Comparison of ENCODE assay signal across 8 cellular contexts in the genomic region with DNA sequence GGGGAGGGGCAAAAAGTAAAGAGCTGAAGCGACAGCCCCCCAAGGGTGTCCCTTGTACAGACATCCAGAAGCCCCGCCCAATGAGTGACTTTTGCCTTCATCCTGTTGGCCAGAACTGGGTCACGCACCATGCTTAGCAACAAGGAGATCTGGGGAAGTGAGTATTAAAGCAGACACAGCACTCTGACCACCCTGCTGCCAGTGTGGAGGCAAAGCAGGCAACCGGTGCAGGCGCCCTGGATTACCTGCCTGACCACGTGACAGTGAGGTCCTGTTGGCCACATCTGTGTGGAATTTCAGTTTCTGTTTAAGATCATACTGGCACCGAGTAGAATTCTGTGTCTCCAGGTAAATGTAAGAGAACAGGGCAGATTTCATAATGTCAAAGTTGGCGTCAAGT. TPM values are rescaled to one million over a fixed set of nuclear protein-coding genes. Genes with fewer than 3 reads are reported as not detected.
A peak's percentile ranks its signal among the peaks of the same experiment; 100 is the strongest.
DNase-seq lines count a peak whose midpoint lies in the region; ATAC-seq and TF ChIP-seq lines count a peak whose summit lies in the region.

No MANE protein-coding gene starts in this region.

- H3K23ac ChIP-seq in mesenchymal stem cell (ENCODE audit: low read length in 2 of 2) = no peak overlapping the region

- peak overlapping the region; percentile 27 for H4K8ac ChIP-seq in mesenchymal stem cell (ENCODE audit: low read length)

- H2AK5ac ChIP-seq in mesenchymal stem cell (ENCODE audit: low read length, severe bottlenecking) = no peak overlapping the region

- H3K27ac Mint-ChIP-seq in progenitor cell of endocrine pancreas = no peak overlapping the region
- no peak overlapping the region for H3K27ac Mint-ChIP-seq in activated naive CD4-positive, alpha-beta T cell treated with anti-CD3 and anti-CD28 coated beads, Interleukin-2, amount 10 ng/mL, durations not matched to agents 7 days and 5 days

- H3K4me3 Mint-ChIP-seq in progenitor cell of endocrine pancreas (ENCODE audit: low read depth) = no peak overlapping the region
- H3K4me3 Mint-ChIP-seq in activated naive CD4-positive, alpha-beta T cell treated with anti-CD3 and anti-CD28 coated beads, Interleukin-2, amount 10 ng/mL, durations not matched to agents 7 days and 5 days = no peak overlapping the region

- DNase-seq in DMS53 (lab: John Stamatoyannopoulos, UW) = peak; percentile 96
- peak; percentile 71 for DNase-seq in WERI-Rb-1
- DNase-seq in mesenchymal stem cell = no peak
- no peak for DNase-seq in progenitor cell of endocrine pancreas (ENCODE audit: low spot score, unreplicated experiment)
- no peak for DNase-seq in stimulated activated CD4-positive, alpha-beta T cell treated with anti-CD3 and anti-CD28 coated beads, Interleukin-4, amount 100 ng/mL, for 4 hours
- no peak for DNase-seq in activated naive CD4-positive, alpha-beta T cell treated with anti-CD3 and anti-CD28 coated beads, Interleukin-2, amount 10 ng/mL, durations not matched to agents 7 days and 5 days

- peak; percentile 99 for ATAC-seq in GM19438 (IDR thresholded peaks at IDR 0.05; ENCODE audit: low read depth, unreplicated experiment)
- ATAC-seq in HG03280 (IDR thresholded peaks at IDR 0.05; ENCODE audit: unreplicated experiment) = peak; percentile 99

- H3K27ac ChIP-seq in WERI-Rb-1 = no peak overlapping the region; the same call in 1 of the 2 replicates
- H3K27ac ChIP-seq in mesenchymal stem cell (ENCODE audit: low read length, poor library complexity, severe bottlenecking) = no peak overlapping the region

- no peaks in the 10 kb centered on the region for H3K27me3 Mint-ChIP-seq in progenitor cell of endocrine pancreas
- H3K27me3 Mint-ChIP-seq in activated naive CD4-positive, alpha-beta T cell treated with anti-CD3 and anti-CD28 coated beads, Interleukin-2, amount 10 ng/mL, durations not matched to agents 7 days and 5 days = peaks cover 23% of the 10 kb centered on the region

- TF ChIP-seq CTCF in WERI-Rb-1 (IDR thresholded peaks at IDR 0.05; ENCODE audit: low read depth, low read length) (no peak), progenitor cell of endocrine pancreas (IDR thresholded peaks at IDR 0.05; ENCODE audit: unreplicated experiment) (no peak)

- H3K9ac ChIP-seq in mesenchymal stem cell (ENCODE audit: low read length) = no peak overlapping the region

- no peak overlapping the region for H3K4me3 ChIP-seq in WERI-Rb-1 (ENCODE audit: low read depth, low read length)
- no peak overlapping the region for H3K4me3 ChIP-seq in mesenchymal stem cell (ENCODE audit: insufficient read depth in 1 of 2, low read depth in 1 of 2, low read length in 2 of 2)

- peaks cover 23% of the 10 kb centered on the region for H3K4me1 Mint-ChIP-seq in progenitor cell of endocrine pancreas (ENCODE audit: low read depth)
- H3K4me1 Mint-ChIP-seq in activated naive CD4-positive, alpha-beta T cell treated with anti-CD3 and anti-CD28 coated beads, Interleukin-2, amount 10 ng/mL, durations not matched to agents 7 days and 5 days = no peaks in the 10 kb centered on the region

- CTCF ChIA-PET in activated naive CD4-positive, alpha-beta T cell treated with anti-CD3 and anti-CD28 coated beads, Interleukin-2, amount 10 ng/mL, durations not matched to agents 7 days and 5 days (lab: Charles Lee) = no interaction called here

- no peaks in the 10 kb centered on the region for H3K27me3 ChIP-seq in WERI-Rb-1 (ENCODE audit: insufficient read depth, low read depth, severe bottlenecking)
- H3K27me3 ChIP-seq in mesenchymal stem cell (ENCODE audit: control insufficient read depth in 1 of 2, insufficient read depth in 1 of 2, low read length in 2 of 2) = no peaks in the 10 kb centered on the region

- no peaks in the 10 kb centered on the region for H3K9me3 Mint-ChIP-seq in progenitor cell of endocrine pancreas (ENCODE audit: low read depth)
- no peaks in the 10 kb centered on the region for H3K9me3 Mint-ChIP-seq in activated naive CD4-positive, alpha-beta T cell treated with anti-CD3 and anti-CD28 coated beads, Interleukin-2, amount 10 ng/mL, durations not matched to agents 7 days and 5 days

- H2BK120ac ChIP-seq in mesenchymal stem cell (ENCODE audit: low read depth, low read length) = no peak overlapping the region

- H3K36me3 Mint-ChIP-seq in progenitor cell of endocrine pancreas (ENCODE audit: insufficient read depth) = no peaks in the 10 kb centered on the region
- H3K36me3 Mint-ChIP-seq in activated naive CD4-positive, alpha-beta T cell treated with anti-CD3 and anti-CD28 coated beads, Interleukin-2, amount 10 ng/mL, durations not matched to agents 7 days and 5 days = no peaks in the 10 kb centered on the region

- H3K36me3 ChIP-seq in WERI-Rb-1 = no peaks in the 10 kb centered on the region
- H3K36me3 ChIP-seq in mesenchymal stem cell (ENCODE audit: control insufficient read depth in 1 of 2, insufficient read depth in 2 of 2, low read depth in 1 of 2, low read length in 2 of 2) = no peaks in the 10 kb centered on the region

- no peak overlapping the region for H3K18ac ChIP-seq in mesenchymal stem cell (ENCODE audit: low read depth in 1 of 2, low read length in 2 of 2)

- H3K9me3 ChIP-seq in WERI-Rb-1 (ENCODE audit: severe bottlenecking) = peaks cover 2% of the 10 kb centered on the region
- H3K9me3 ChIP-seq in mesenchymal stem cell (ENCODE audit: control insufficient read depth, low read length) = no peaks in the 10 kb centered on the region

- H2AFZ ChIP-seq in mesenchymal stem cell (ENCODE audit: low read depth, low read length) = no peak overlapping the region

- no peaks in the 10 kb centered on the region for H3K79me1 ChIP-seq in mesenchymal stem cell (replicated peaks; ENCODE audit: low read length, poor library complexity, severe bottlenecking)

- no peak overlapping the region for H2BK12ac ChIP-seq in mesenchymal stem cell (ENCODE audit: low read length in 2 of 2)

- H3K4ac ChIP-seq in mesenchymal stem cell (ENCODE audit: low read depth in 1 of 2, low read length in 2 of 2) = no peak overlapping the region

- WGBS in mesenchymal stem cell = 26% methylated on average over 6 of the region's 8 CpGs

- no peak overlapping the region for H3K14ac ChIP-seq in mesenchymal stem cell (ENCODE audit: low read length in 2 of 2)

- H3K4me1 ChIP-seq in mesenchymal stem cell (ENCODE audit: control insufficient read depth, insufficient read depth, low read depth, low read length) = peaks cover 6% of the 10 kb centered on the region

- H4K91ac ChIP-seq in mesenchymal stem cell (ENCODE audit: low read length) = no peak overlapping the region

- H2BK5ac ChIP-seq in mesenchymal stem cell (ENCODE audit: low read depth, low read length, poor library complexity, severe bottlenecking) = no peak overlapping the region

- H2BK15ac ChIP-seq in mesenchymal stem cell (ENCODE audit: low read depth, poor library complexity, severe bottlenecking) = no peak overlapping the region

- H3K4me2 ChIP-seq in mesenchymal stem cell (ENCODE audit: low read length, poor library complexity, severe bottlenecking) = no peak overlapping the region

RNA-seq across cellular contexts. Expression of gene BIN1, which starts 21.6 kb away (rescaled TPM):
- 61.3 TPM for polyA plus RNA-seq in mesenchymal stem cell (2013, experiment 1 of 2)
- 58.6 TPM for polyA plus RNA-seq in mesenchymal stem cell (2013, experiment 2 of 2)
- total RNA-seq in progenitor cell of endocrine pancreas = 65.5 and 66.0 TPM in 2 replicates

Comparison
In these comparisons a context has a peak if more than half of its experiments do, and no peak if none do; other contexts are left out.
1. DNase-seq: peak in DMS53 (single experiment) and WERI-Rb-1 (single experiment); none in mesenchymal stem cell (single experiment), progenitor cell of endocrine pancreas (single experiment), stimulated activated CD4-positive, alpha-beta T cell treated with anti-CD3 and anti-CD28 coated beads, Interleukin-4, amount 100 ng/mL, for 4 hours (0 of 2) and activated naive CD4-positive, alpha-beta T cell treated with anti-CD3 and anti-CD28 coated beads, Interleukin-2, amount 10 ng/mL, durations not matched to agents 7 days and 5 days (single experiment).